ENCODE assay signal across 8 cellular contexts in the genomic region with DNA sequence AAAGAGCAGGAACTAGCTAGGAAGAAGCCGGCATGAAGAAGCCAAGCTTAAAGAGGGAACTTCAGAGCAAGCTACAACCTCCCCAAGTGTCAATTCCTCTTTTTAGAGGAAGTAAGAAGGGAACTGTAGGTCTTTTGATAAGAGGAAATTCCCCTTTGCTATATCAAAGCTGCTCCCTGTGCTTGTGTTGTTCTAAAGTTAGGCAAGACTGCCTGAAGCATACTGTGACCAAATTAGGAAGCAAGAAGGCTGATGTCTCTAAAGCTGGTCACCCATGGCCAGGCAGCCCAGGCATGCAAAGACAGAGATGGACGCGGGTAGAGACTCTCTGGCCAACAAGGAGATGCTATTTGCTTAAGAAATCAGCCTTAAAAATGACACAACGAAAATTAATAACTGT.
DNase-seq lines count a peak whose midpoint lies in the region; ATAC-seq and TF ChIP-seq lines count a peak whose summit lies in the region.

No MANE protein-coding gene starts in this region.

- DNase-seq in activated CD8-positive, alpha-beta T cell treated with anti-CD3 and anti-CD28 coated beads, Interleukin-2, amount 10 ng/mL, durations not matched to agents 7 days and 5 days: no peak
- DNase-seq in cardiac muscle cell (ENCODE audit: low read depth in 1 of 2, low spot score in 1 of 2): peak; percentile 80 to 85
- DNase-seq in spleen: peak; percentile 83
- no peak for DNase-seq in NCI-H187 treated with DMSO at 0.1 percent for 48 hours (lab: John Stamatoyannopoulos, UW)

- peak overlapping the region; percentile 75 to 94 (median 93) for H3K4me2 ChIP-seq in BLaER1 treated with 17β-estradiol and CSF1 and Interleukin-3, amounts not matched to agents 10 nM and 100 nM

- ATAC-seq in HG03432 (IDR thresholded peaks at IDR 0.05; ENCODE audit: unreplicated experiment): peak; percentile 62
- ATAC-seq in activated CD8-positive, alpha-beta T cell treated with anti-CD3 and anti-CD28 coated beads, Interleukin-2, amount 10 ng/mL, durations not matched to agents 7 days and 5 days: no peak
- ATAC-seq in HG02938 (IDR thresholded peaks at IDR 0.05; ENCODE audit: unreplicated experiment): no peak

- peaks cover 92% of the 10 kb centered on the region for H3K4me1 Mint-ChIP-seq in activated CD8-positive, alpha-beta T cell treated with anti-CD3 and anti-CD28 coated beads, Interleukin-2, amount 10 ng/mL, durations not matched to agents 7 days and 5 days (ENCODE audit: low read depth)

- intact Hi-C loops in spleen (cut with DNase I; ENCODE audit: low total_unique reads): no loop called here

- peaks cover 70 to 98% (median 92%) of the 10 kb centered on the region in 10 experiments for H3K4me1 ChIP-seq in BLaER1 treated with 17β-estradiol and CSF1 and Interleukin-3, amounts not matched to agents 10 nM and 100 nM
- H3K4me1 ChIP-seq in cardiac muscle cell (ENCODE audit: low read depth): peaks cover 86% of the 10 kb centered on the region
- peaks cover 77 to 100% (median 96%) of the 10 kb centered on the region in 6 donors for H3K4me1 ChIP-seq in spleen

- H3K27ac Mint-ChIP-seq in activated CD8-positive, alpha-beta T cell treated with anti-CD3 and anti-CD28 coated beads, Interleukin-2, amount 10 ng/mL, durations not matched to agents 7 days and 5 days: peak overlapping the region; percentile 71

- H4K20me1 ChIP-seq in BLaER1 treated with 17β-estradiol and CSF1 and Interleukin-3, amounts not matched to agents 10 nM and 100 nM: peaks cover 0 to 94% (median 0%) of the 10 kb centered on the region in 11 experiments; a peak in 7 of 22 replicates

- H3K27me3 Mint-ChIP-seq in activated CD8-positive, alpha-beta T cell treated with anti-CD3 and anti-CD28 coated beads, Interleukin-2, amount 10 ng/mL, durations not matched to agents 7 days and 5 days (ENCODE audit: low read depth): no peaks in the 10 kb centered on the region

- TF ChIP-seq CTCF in cardiac muscle cell (IDR thresholded peaks at IDR 0.05; ENCODE audit: low read depth, low read length) (no peak), spleen (IDR thresholded peaks at IDR 0.05 in 8 of 11, conservative IDR thresholded peaks at IDR 0.05 in 3 of 11) (peak in 1 of 11 experiments; percentile 26)

- H3K4me3 Mint-ChIP-seq in activated CD8-positive, alpha-beta T cell treated with anti-CD3 and anti-CD28 coated beads, Interleukin-2, amount 10 ng/mL, durations not matched to agents 7 days and 5 days: no peak overlapping the region

- CTCF ChIA-PET in activated CD8-positive, alpha-beta T cell treated with anti-CD3 and anti-CD28 coated beads, Interleukin-2, amount 10 ng/mL, durations not matched to agents 7 days and 5 days (lab: Charles Lee): interaction anchor here (0.9 to 5.0 kb wide), 9 partner anchors 8 to 453 kb away, joined by 3 to 30 read pairs (median 9); partner anchors contain the start of gene RNF216

- in situ Hi-C loops in GM18951 (cut with MboI; ENCODE audit: low sequenced_read_pairs, unreplicated experiment): no loop called here

- POLR2A ChIA-PET in activated CD8-positive, alpha-beta T cell treated with anti-CD3 and anti-CD28 coated beads, Interleukin-2, amount 10 ng/mL, durations not matched to agents 7 days and 5 days (lab: Charles Lee): interaction anchor here (1.0 to 2.4 kb wide), 4 partner anchors 15 to 168 kb away, joined by 3 to 20 read pairs (median 6); no protein-coding TSS in a partner anchor

- H3K27ac ChIP-seq in BLaER1 treated with 17β-estradiol and CSF1 and Interleukin-3, amounts not matched to agents 10 nM and 100 nM: peak overlapping the region; percentile 62 to 92 (median 86); a peak in 21 of 22 replicates
- H3K27ac ChIP-seq in cardiac muscle cell: peak overlapping the region; percentile 100
- peak overlapping the region; percentile 49 to 89 (median 86) for H3K27ac ChIP-seq in spleen

- peak overlapping the region in 8 of 10 experiments; percentile 3 to 47 (median 28); a peak in 8 of 20 replicates for H3K4me3 ChIP-seq in BLaER1 treated with 17β-estradiol and CSF1 and Interleukin-3, amounts not matched to agents 10 nM and 100 nM
- H3K4me3 ChIP-seq in cardiac muscle cell (no peak overlapping the region), spleen (peak overlapping the region in 2 of 8 donors; percentile 0 to 60)

- no peaks in the 10 kb centered on the region for H3K9me3 ChIP-seq in BLaER1 treated with 17β-estradiol and CSF1 and Interleukin-3, amounts not matched to agents 10 nM and 100 nM (replicated peaks in 1 of 11)
- H3K9me3 ChIP-seq in cardiac muscle cell (ENCODE audit: low read depth) (no peaks in the 10 kb centered on the region), spleen (no peaks in the 10 kb centered on the region)

- WGBS in spleen, 5 donors: 16 to 40% (median 23%) methylated on average over 4 of the region's 4 CpGs

- TF ChIP-seq POLR2A in GM18951 (IDR thresholded peaks at IDR 0.05; ENCODE audit: extremely low read depth, insufficient read depth, insufficient read length) (peak; percentile 53), spleen (IDR thresholded peaks at IDR 0.05) (no peak)

- H3K36me3 ChIP-seq in BLaER1 treated with 17β-estradiol and CSF1 and Interleukin-3, amounts not matched to agents 10 nM and 100 nM: peaks cover 0 to 49% (median 25%) of the 10 kb centered on the region in 11 experiments; a peak in 16 of 22 replicates
- H3K36me3 ChIP-seq in cardiac muscle cell (peaks cover 5% of the 10 kb centered on the region), spleen (peaks cover 0 to 12% (median 0%) of the 10 kb centered on the region in 6 donors)

- peak overlapping the region; percentile 40 to 78 (median 76); a peak in 20 of 22 replicates for H3K9ac ChIP-seq in BLaER1 treated with 17β-estradiol and CSF1 and Interleukin-3, amounts not matched to agents 10 nM and 100 nM

- H3K9me3 Mint-ChIP-seq in activated CD8-positive, alpha-beta T cell treated with anti-CD3 and anti-CD28 coated beads, Interleukin-2, amount 10 ng/mL, durations not matched to agents 7 days and 5 days (ENCODE audit: insufficient read depth): no peaks in the 10 kb centered on the region

- no peaks in the 10 kb centered on the region for H3K27me3 ChIP-seq in BLaER1 treated with 17β-estradiol and CSF1 and Interleukin-3, amounts not matched to agents 10 nM and 100 nM
- H3K27me3 ChIP-seq in cardiac muscle cell: no peaks in the 10 kb centered on the region
- H3K27me3 ChIP-seq in spleen (replicated peaks in 1 of 7): no peaks in the 10 kb centered on the region

- H3K36me3 Mint-ChIP-seq in activated CD8-positive, alpha-beta T cell treated with anti-CD3 and anti-CD28 coated beads, Interleukin-2, amount 10 ng/mL, durations not matched to agents 7 days and 5 days (ENCODE audit: low read depth): peaks cover 37% of the 10 kb centered on the region

Comparison
In these comparisons a context has a peak if more than half of its experiments do, and no peak if none do; other contexts are left out.
1. DNase-seq: peak in cardiac muscle cell (2 of 2) and spleen (single experiment); none in activated CD8-positive, alpha-beta T cell treated with anti-CD3 and anti-CD28 coated beads, Interleukin-2, amount 10 ng/mL, durations not matched to agents 7 days and 5 days (single experiment) and NCI-H187 treated with DMSO at 0.1 percent for 48 hours (single experiment).
2. Peak in every context shown above with its lines, with median percentiles within 50 percentile points of each other: H3K27ac ChIP-seq.